In genomic region chr22:37517826-37518450, GRCh38 we compare ENCODE assay signal across 10 cellular contexts. TPM values are rescaled to one million over a fixed set of nuclear protein-coding genes. Genes with fewer than 3 reads are reported as not detected.
DNase-seq lines count a peak whose midpoint lies in the region; ATAC-seq and TF ChIP-seq lines count a peak whose summit lies in the region.
"Had no signal": no experiment of that assay in that cellular context is flagged by ENCODE, and none has a peak within 500 bp of the region (broad histone marks: within the 10 kb centered on the region; RNA-seq: fewer than 3 reads in every experiment).

No MANE protein-coding gene starts in this region.

- intact Hi-C loops in PC-3 (cut with micrococcal nuclease): no loop called here
- intact Hi-C loops in naive thymus-derived CD4-positive, alpha-beta T cell (cut with micrococcal nuclease): no loop called here

- H3K4me1 ChIP-seq in ACC112 (ENCODE audit: control insufficient read depth, insufficient read depth, low read length, unreplicated experiment) (peaks cover 7% of the 10 kb centered on the region), PC-3 (ENCODE audit: insufficient read depth, low read length) (peaks cover 11% of the 10 kb centered on the region)
- H3K4me1 ChIP-seq in naive thymus-derived CD4-positive, alpha-beta T cell (ENCODE audit: control insufficient read depth in 2 of 2, insufficient read depth in 2 of 2, low read length in 2 of 2): peaks cover 4 to 6% of the 10 kb centered on the region in 2 donors

- H3K4me2 ChIP-seq in PC-3 (ENCODE audit: low read length): peak overlapping the region; percentile 97

- H3F3A ChIP-seq in PC-3 (ENCODE audit: low read length, unreplicated experiment): no peaks in the 10 kb centered on the region

- H3K27ac ChIP-seq in ACC112 (ENCODE audit: low read depth, low read length): no peak overlapping the region
- H3K27ac ChIP-seq in PC-3 (ENCODE audit: low read length): no peak overlapping the region
- H3K27ac ChIP-seq in naive thymus-derived CD4-positive, alpha-beta T cell (ENCODE audit: low read depth, low read length): no peak overlapping the region

- ATAC-seq in PC-3 (no peak), GM19452 (IDR thresholded peaks at IDR 0.05; ENCODE audit: unreplicated experiment) (no peak)
- ATAC-seq in effector memory CD8-positive, alpha-beta T cell (replicated peaks): no peak
- no peak for ATAC-seq in naive thymus-derived CD4-positive, alpha-beta T cell

- POLR2A ChIA-PET in PC-3 (lab: Charles Lee; ENCODE audit: unreplicated experiment): no interaction called here
- POLR2A ChIA-PET in naive thymus-derived CD4-positive, alpha-beta T cell (lab: Charles Lee): no interaction called here

- no peaks in the 10 kb centered on the region for H3K9me2 ChIP-seq in PC-3 (replicated peaks; ENCODE audit: low read length)

- H4K20me1 ChIP-seq in PC-3 (ENCODE audit: low read length): no peaks in the 10 kb centered on the region

- H3K9ac ChIP-seq in PC-3 (ENCODE audit: low read length): peak overlapping the region; percentile 71

- CTCF ChIA-PET in PC-3 (lab: Charles Lee): no interaction called here
- CTCF ChIA-PET in naive thymus-derived CD4-positive, alpha-beta T cell (lab: Charles Lee): no interaction called here

- H3K4me3 ChIP-seq in ACC112 (ENCODE audit: low read depth, low read length): peak overlapping the region; percentile 87
- peak overlapping the region; percentile 81 for H3K4me3 ChIP-seq in PC-3 (ENCODE audit: low read length)
- H3K4me3 ChIP-seq in naive thymus-derived CD4-positive, alpha-beta T cell (ENCODE audit: low read length): no peak overlapping the region

- H3K79me2 ChIP-seq in ACC112 (ENCODE audit: control insufficient read depth, insufficient read depth, low read length, unreplicated experiment) (peaks cover 14% of the 10 kb centered on the region), PC-3 (ENCODE audit: low read length) (peaks cover 30% of the 10 kb centered on the region)

- DNase-seq in PC-3 (no peak), NCI-H524 (lab: John Stamatoyannopoulos, UW) (no peak), NCI-H446 treated with DMSO at 0.1 percent for 48 hours (lab: John Stamatoyannopoulos, UW) (no peak), cerebellar cortex (ENCODE audit: low spot score) (no peak)
- no peak for DNase-seq in effector memory CD8-positive, alpha-beta T cell
- no peak for DNase-seq in naive thymus-derived CD4-positive, alpha-beta T cell
- DNase-seq: activated CD4-positive, CD25-positive, alpha-beta regulatory T cell treated with anti-CD3 and anti-CD28 coated beads, Interleukin-2, amount 50 U/mL, for 72 hours; NCI-H446 had no signal

- TF ChIP-seq CTCF in PC-3 (conservative IDR thresholded peaks at IDR 0.05; ENCODE audit: low read depth, low read length): no peak

- H3K9me3 Mint-ChIP-seq in effector memory CD8-positive, alpha-beta T cell: no peaks in the 10 kb centered on the region
- H3K9me3 Mint-ChIP-seq in naive thymus-derived CD4-positive, alpha-beta T cell: no peaks in the 10 kb centered on the region

- TSS peak; percentile 34 for BruUV-seq in PC-3 (replicated peaks; lab: Mats Ljungman, UMichigan)

- peaks cover 5 to 8% of the 10 kb centered on the region in 2 donors for H3K4me1 Mint-ChIP-seq in effector memory CD8-positive, alpha-beta T cell (ENCODE audit: low read depth in 2 of 2)
- peaks cover 6 to 16% (median 7%) of the 10 kb centered on the region in 7 donors for H3K4me1 Mint-ChIP-seq in naive thymus-derived CD4-positive, alpha-beta T cell

- peaks cover 29 to 33% of the 10 kb centered on the region in 2 donors for H3K27me3 Mint-ChIP-seq in effector memory CD8-positive, alpha-beta T cell
- H3K27me3 Mint-ChIP-seq in naive thymus-derived CD4-positive, alpha-beta T cell: peaks cover 23 to 74% (median 28%) of the 10 kb centered on the region in 5 donors

- no peaks in the 10 kb centered on the region for H3K27me3 ChIP-seq in ACC112 (ENCODE audit: insufficient read depth, low read length)
- no peaks in the 10 kb centered on the region for H3K27me3 ChIP-seq in PC-3 (ENCODE audit: low read length)
- H3K27me3 ChIP-seq in naive thymus-derived CD4-positive, alpha-beta T cell (ENCODE audit: control insufficient read depth in 2 of 2, insufficient read depth in 2 of 2, low read length in 2 of 2): peaks cover 0 to 8% of the 10 kb centered on the region in 2 donors

- no peaks in the 10 kb centered on the region for H3K9me3 ChIP-seq in PC-3 (ENCODE audit: low read length)
- no peaks in the 10 kb centered on the region for H3K9me3 ChIP-seq in naive thymus-derived CD4-positive, alpha-beta T cell (ENCODE audit: control insufficient read depth in 2 of 3, low read length in 3 of 3)

- no peak overlapping the region for H2AFZ ChIP-seq in ACC112 (ENCODE audit: low read length, unreplicated experiment)
- H2AFZ ChIP-seq in PC-3 (ENCODE audit: low read length): no peak overlapping the region

- peaks cover 8% of the 10 kb centered on the region for H3K36me3 ChIP-seq in ACC112 (ENCODE audit: insufficient read depth, low read length)
- H3K36me3 ChIP-seq in PC-3 (ENCODE audit: low read depth, low read length): peaks cover 9% of the 10 kb centered on the region
- H3K36me3 ChIP-seq in naive thymus-derived CD4-positive, alpha-beta T cell (ENCODE audit: control insufficient read depth in 2 of 3, insufficient read depth in 3 of 3, low read length in 3 of 3): no peaks in the 10 kb centered on the region

- H3K4me3 Mint-ChIP-seq in effector memory CD8-positive, alpha-beta T cell: peak overlapping the region; percentile 73 to 77
- H3K4me3 Mint-ChIP-seq in naive thymus-derived CD4-positive, alpha-beta T cell: peak overlapping the region; percentile 65 to 93 (median 82)

- no peak overlapping the region for H3K27ac Mint-ChIP-seq in effector memory CD8-positive, alpha-beta T cell
- peak overlapping the region in 4 of 9 donors; percentile 11 to 78 (median 23) for H3K27ac Mint-ChIP-seq in naive thymus-derived CD4-positive, alpha-beta T cell

- H3K36me3 Mint-ChIP-seq in effector memory CD8-positive, alpha-beta T cell (ENCODE audit: insufficient read depth): no peaks in the 10 kb centered on the region
- no peaks in the 10 kb centered on the region for H3K36me3 Mint-ChIP-seq in naive thymus-derived CD4-positive, alpha-beta T cell

RNA-seq across cellular contexts. Expression of gene CARD10, which starts 1.3 kb away (rescaled TPM):
- 20.7 and 26.3 TPM in 2 replicates for total RNA-seq in PC-3 (2014; rRNA removed)
- total RNA-seq in naive thymus-derived CD4-positive, alpha-beta T cell: 1 to 10 TPM in 1 of 5 experiments, under 1 TPM in 3, not detected in 1; 0.13 to 1.0 (median 0.57) TPM
- polyA plus RNA-seq in naive thymus-derived CD4-positive, alpha-beta T cell: under 1 TPM in 1 of 2 donors, not detected in 1; 0.69 TPM

RNA-seq across cellular contexts. Expression of gene MFNG, which starts 31.8 kb away (rescaled TPM):
- total RNA-seq in PC-3 (2014; rRNA removed): 1.7 and 2.4 TPM in 2 replicates
- 100 to 1,000 TPM; 146 to 223 (median 203) TPM for total RNA-seq in naive thymus-derived CD4-positive, alpha-beta T cell
- 100 to 1,000 TPM; 350 to 449 TPM for polyA plus RNA-seq in naive thymus-derived CD4-positive, alpha-beta T cell

RNA-seq across cellular contexts. Expression of gene CDC42EP1, which starts 42.3 kb away (rescaled TPM):
- total RNA-seq in PC-3 (2014; rRNA removed): 43.9 and 47.4 TPM in 2 replicates
- total RNA-seq in naive thymus-derived CD4-positive, alpha-beta T cell: 1 to 10 TPM in 1 of 5 experiments, under 1 TPM in 3, not detected in 1; 0.27 to 1.6 (median 0.62) TPM
- not detected for polyA plus RNA-seq in naive thymus-derived CD4-positive, alpha-beta T cell

Comparison
In these comparisons a context has a peak if more than half of its experiments do, and no peak if none do; other contexts are left out.
1. RNA of gene CARD10, which starts 1.3 kb away (total RNA-seq): 20.7 to 26.3 TPM in PC-3; 0.13 to 1.0 TPM in naive thymus-derived CD4-positive, alpha-beta T cell; every median in the first group is over 10 times any median in the second.
2. RNA of gene MFNG, which starts 31.8 kb away (total RNA-seq): 146 to 223 TPM in naive thymus-derived CD4-positive, alpha-beta T cell; 1.7 to 2.4 TPM in PC-3; every median in the first group is over 10 times any median in the second.
3. RNA of gene CDC42EP1, which starts 42.3 kb away (total RNA-seq): 43.9 to 47.4 TPM in PC-3; 0.27 to 1.6 TPM in naive thymus-derived CD4-positive, alpha-beta T cell; every median in the first group is over 10 times any median in the second.